20 cellular contexts compared by ENCODE assay signal in the genomic region with DNA sequence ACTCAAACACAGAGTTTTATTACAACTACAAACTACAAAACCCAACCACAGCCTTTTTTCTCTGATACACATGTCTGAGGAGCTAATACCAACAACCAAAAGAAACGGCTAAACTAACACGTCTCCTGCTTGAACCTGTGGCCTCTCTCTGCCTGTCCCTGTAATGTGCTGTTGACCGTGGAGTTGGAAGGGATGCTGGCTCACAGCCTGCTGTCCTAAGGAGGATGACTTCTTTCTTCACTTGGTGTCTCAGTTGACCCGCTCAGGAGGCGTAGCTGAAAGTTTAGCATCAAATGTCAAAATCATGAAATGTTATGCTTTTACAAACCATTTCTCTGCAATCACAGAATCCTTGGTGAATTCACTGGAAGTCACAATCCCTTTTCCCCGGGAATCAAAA.
A peak's percentile ranks its signal among the peaks of the same experiment; 100 is the strongest.
DNase-seq lines count a peak whose midpoint lies in the region; ATAC-seq and TF ChIP-seq lines count a peak whose summit lies in the region.
"Had no signal": no experiment of that assay in that cellular context is flagged by ENCODE, and none has a peak within 500 bp of the region (broad histone marks: within the 10 kb centered on the region; RNA-seq: fewer than 3 reads in every experiment).

No MANE protein-coding gene starts in this region.

- no peak overlapping the region for H3K4me3 Mint-ChIP-seq in activated naive CD8-positive, alpha-beta T cell treated with anti-CD3 and anti-CD28 coated beads, Interleukin-2, amount 50 U/mL, for 24 hours
- H3K4me3 Mint-ChIP-seq: CD4-positive, CD25-positive, alpha-beta regulatory T cell had no signal

- H3K27me3 ChIP-seq in muscle layer of colon (ENCODE audit: control insufficient read depth in 1 of 2, insufficient read depth in 2 of 2, low read length in 2 of 2), result no peaks in the 10 kb centered on the region
- no peaks in the 10 kb centered on the region for H3K27me3 ChIP-seq in skeletal muscle satellite cell (ENCODE audit: control insufficient read depth, insufficient read depth, low read length)
- H3K27me3 ChIP-seq: adrenal gland, esophagus squamous epithelium had no signal

- no peaks in the 10 kb centered on the region for H3K36me3 Mint-ChIP-seq in activated naive CD8-positive, alpha-beta T cell treated with anti-CD3 and anti-CD28 coated beads, Interleukin-2, amount 50 U/mL, for 24 hours (ENCODE audit: low read depth)
- H3K36me3 Mint-ChIP-seq: CD4-positive, CD25-positive, alpha-beta regulatory T cell had no signal

- H3K27me3 Mint-ChIP-seq in activated naive CD8-positive, alpha-beta T cell treated with anti-CD3 and anti-CD28 coated beads, Interleukin-2, amount 50 U/mL, for 24 hours, result peaks cover 12% of the 10 kb centered on the region

- peaks cover 24% of the 10 kb centered on the region for H3K4me1 ChIP-seq in muscle layer of colon (ENCODE audit: insufficient read depth, low read length)
- H3K4me1 ChIP-seq in skeletal muscle satellite cell (ENCODE audit: control insufficient read depth, insufficient read depth, low read length), result peaks cover 44% of the 10 kb centered on the region

- H3K36me3 ChIP-seq in muscle layer of colon (ENCODE audit: insufficient read depth, low read length) (no peaks in the 10 kb centered on the region), skeletal muscle satellite cell (ENCODE audit: insufficient read depth, low read length) (no peaks in the 10 kb centered on the region)
- H3K36me3 ChIP-seq: adrenal gland, esophagus squamous epithelium had no signal

- H3K4me1 Mint-ChIP-seq in activated naive CD8-positive, alpha-beta T cell treated with anti-CD3 and anti-CD28 coated beads, Interleukin-2, amount 50 U/mL, for 24 hours, result peaks cover 8% of the 10 kb centered on the region

- H3K9me3 Mint-ChIP-seq in activated naive CD8-positive, alpha-beta T cell treated with anti-CD3 and anti-CD28 coated beads, Interleukin-2, amount 50 U/mL, for 24 hours, result no peaks in the 10 kb centered on the region
- H3K9me3 Mint-ChIP-seq: activated T-helper 2 cell treated with anti-CD3 and anti-CD28 coated beads, Interferon-gamma antibody, Interleukin-2, Interleukin-4, amounts not matched to agents 10 μg/mL and 5 μg/mL and 100 μg/mL, durations not matched to agents 14 hours and 24 hours and 36 hours had no signal

- no peak for TF ChIP-seq CTCF in fibroblast of villous mesenchyme (IDR thresholded peaks at IDR 0.05; ENCODE audit: insufficient read depth, low read depth, low read length)

- H3K4me2 ChIP-seq in skeletal muscle satellite cell (ENCODE audit: low read length), result peak overlapping the region; percentile 19
- H3K4me2 ChIP-seq: SK-N-SH had no signal

- H3K27ac ChIP-seq in muscle layer of colon (ENCODE audit: low read depth, low read length), result no peak overlapping the region

- DNase-seq in ELR (ENCODE audit: low read depth) (peak; percentile 9), fibroblast of villous mesenchyme (ENCODE audit: low read depth) (peak; percentile 78), NCI-H2107 treated with DMSO at 0.1 percent for 48 hours (lab: John Stamatoyannopoulos, UW; ENCODE audit: unreplicated experiment) (no peak), SK-N-DZ (ENCODE audit: low spot score) (no peak)
- DNase-seq in activated naive CD8-positive, alpha-beta T cell treated with anti-CD3 and anti-CD28 coated beads, Interleukin-2, amount 50 U/mL, for 24 hours, result no peak
- no peak for DNase-seq in NK-92 treated with Interleukin-12 subunit alpha and Interleukin-12 subunit beta, amount 100 ng/mL, for 24 hours (lab: John Stamatoyannopoulos, UW)
- DNase-seq: activated CD4-positive, CD25-positive, alpha-beta regulatory T cell treated with anti-CD3 and anti-CD28 coated beads, Interleukin-2, amount 50 U/mL, for 72 hours; CD4-positive, CD25-positive, alpha-beta regulatory T cell; central memory CD4-positive, alpha-beta T cell; esophagus squamous epithelium; hypothalamus; NCI-H748 treated with DMSO at 0.1 percent for 48 hours; PC-3; posterior cingulate gyrus; SK-N-SH; trophoblast cell had no signal

- no peak overlapping the region for H3K27ac Mint-ChIP-seq in activated naive CD8-positive, alpha-beta T cell treated with anti-CD3 and anti-CD28 coated beads, Interleukin-2, amount 50 U/mL, for 24 hours
- H3K27ac Mint-ChIP-seq: activated T-helper 2 cell treated with anti-CD3 and anti-CD28 coated beads, Interferon-gamma antibody, Interleukin-2, Interleukin-4, amounts not matched to agents 10 μg/mL and 5 μg/mL and 100 μg/mL, durations not matched to agents 14 hours and 24 hours and 36 hours had no signal

- H3K4me3 ChIP-seq in fibroblast of villous mesenchyme (ENCODE audit: low read depth, low read length) (no peak overlapping the region), muscle layer of colon (ENCODE audit: low read depth in 1 of 2, low read length in 2 of 2) (peak overlapping the region in 1 of 2 donors; percentile 7), skeletal muscle satellite cell (ENCODE audit: low read length) (no peak overlapping the region)
- H3K4me3 ChIP-seq: adrenal gland had no signal

- no peak for ATAC-seq in activated naive CD8-positive, alpha-beta T cell treated with anti-CD3 and anti-CD28 coated beads, Interleukin-2, amount 50 U/mL, for 24 hours
- ATAC-seq: PC-3 had no signal

- H3K9me3 ChIP-seq in muscle layer of colon (ENCODE audit: low read length) (no peaks in the 10 kb centered on the region), skeletal muscle satellite cell (replicated peaks; ENCODE audit: low read length) (no peaks in the 10 kb centered on the region)
- H3K9me3 ChIP-seq: adrenal gland, esophagus squamous epithelium, SK-N-SH had no signal

- H3K9ac ChIP-seq in muscle layer of colon (ENCODE audit: low read length) (peak overlapping the region; percentile 18), skeletal muscle satellite cell (ENCODE audit: low read depth, low read length) (peak overlapping the region; percentile 50)
- H3K9ac ChIP-seq: SK-N-SH had no signal

Comparison
In these comparisons a context has a peak if more than half of its experiments do, and no peak if none do; other contexts are left out.
1. DNase-seq: peak in ELR (single experiment) and fibroblast of villous mesenchyme (single experiment); none in NCI-H2107 treated with DMSO at 0.1 percent for 48 hours (single experiment), SK-N-DZ (single experiment), activated naive CD8-positive, alpha-beta T cell treated with anti-CD3 and anti-CD28 coated beads, Interleukin-2, amount 50 U/mL, for 24 hours (single experiment) and NK-92 treated with Interleukin-12 subunit alpha and Interleukin-12 subunit beta, amount 100 ng/mL, for 24 hours (single experiment).